17 cellular contexts compared by ENCODE assay signal in genomic region chr2:191188550-191189093, GRCh38. TPM values are rescaled to one million over a fixed set of nuclear protein-coding genes. Genes with fewer than 3 reads are reported as not detected.
DNase-seq lines count a peak whose midpoint lies in the region; ATAC-seq, FAIRE-seq and TF ChIP-seq lines count a peak whose summit lies in the region.
"Had no signal": no experiment of that assay in that cellular context is flagged by ENCODE, and none has a peak within 500 bp of the region (broad histone marks: within the 10 kb centered on the region; RNA-seq: fewer than 3 reads in every experiment).

No MANE protein-coding gene starts in this region.

- no peaks in the 10 kb centered on the region for H3K9me3 Mint-ChIP-seq in activated T-helper 17 cell treated with anti-CD3 and anti-CD28 coated beads, Interleukin-2, amount 50 U/mL, for 72 hours
- peaks cover 11 to 15% of the 10 kb centered on the region in 2 donors for H3K9me3 Mint-ChIP-seq in stimulated activated naive CD8-positive, alpha-beta T cell treated with anti-CD3 and anti-CD28 coated beads, Interleukin-15, amount 100 ng/mL, for 72 hours

- H3K9me3 ChIP-seq in HepG2 (ENCODE audit: low read length) (peaks cover 6% of the 10 kb centered on the region; the same call in 1 of the 2 replicates), right lobe of liver (no peaks in the 10 kb centered on the region)
- H3K9me3 ChIP-seq: Caco-2, mucosa of descending colon, upper lobe of right lung had no signal

- TF ChIP-seq CTCF in HepG2 (CRISPR knock-in tag; IDR thresholded peaks at IDR 0.05) (no peak), right lobe of liver (IDR thresholded peaks at IDR 0.05) (no peak)

- H3K27me3 ChIP-seq in HepG2 (ENCODE audit: control insufficient read depth in 1 of 2, insufficient read depth in 2 of 2, low read length in 2 of 2) (no peaks in the 10 kb centered on the region), right lobe of liver (no peaks in the 10 kb centered on the region)
- H3K27me3 ChIP-seq: upper lobe of right lung had no signal

- TF ChIP-seq POLR2A in HepG2 (IDR thresholded peaks at IDR 0.05; ENCODE audit: insufficient read depth in 1 of 2, low read depth in 2 of 2, low read length in 2 of 2) (no peak), right lobe of liver (IDR thresholded peaks at IDR 0.05) (no peak)

- no peak for TF ChIP-seq EP300 in HepG2 (IDR thresholded peaks at IDR 0.05; ENCODE audit: low read depth in 2 of 2, low read length in 2 of 2)
- TF ChIP-seq EP300 in HepG2 (CRISPR knock-in tag; IDR thresholded peaks at IDR 0.05; ENCODE audit: borderline replicate concordance): no peak

- peak overlapping the region; percentile 17 for H3K27ac Mint-ChIP-seq in activated T-helper 17 cell treated with anti-CD3 and anti-CD28 coated beads, Interleukin-2, amount 50 U/mL, for 72 hours
- peak overlapping the region; percentile 81 to 88 for H3K27ac Mint-ChIP-seq in stimulated activated naive CD8-positive, alpha-beta T cell treated with anti-CD3 and anti-CD28 coated beads, Interleukin-15, amount 100 ng/mL, for 72 hours

- POLR2A ChIA-PET in HepG2 (lab: Yijun Ruan, JAX): no interaction called here

- no peak for DNase-seq in HepG2 (ENCODE audit: low spot score)
- no peak for DNase-seq in right lobe of liver
- DNase-seq in Jurkat, Clone E6-1 (ENCODE audit: low read depth, low spot score): peak; percentile 33
- no peak for DNase-seq in stimulated activated naive CD8-positive, alpha-beta T cell treated with anti-CD3 and anti-CD28 coated beads, Interleukin-15, amount 100 ng/mL, for 72 hours
- DNase-seq: activated T-cell treated with anti-CD3 and anti-CD28 coated beads, Interleukin-2, amount 50 U/mL, for 4 hours; Caco-2; EL; HCEC 1CT; mucosa of descending colon; NCI-H2107; NCI-H748 treated with DMSO at 0.1 percent for 48 hours; OCI-M1; stimulated activated CD4-positive, alpha-beta T cell treated with anti-CD3 and anti-CD28 coated beads, Interleukin-4, amount 100 ng/mL, for 1 hour; upper lobe of right lung had no signal

- H3K4me2 ChIP-seq in HepG2 (ENCODE audit: low read depth, low read length): peak overlapping the region; percentile 46

- no peak overlapping the region for H3K9ac ChIP-seq in HepG2 (ENCODE audit: insufficient read depth, low read depth, low read length)

- no peaks in the 10 kb centered on the region for H3K27me3 Mint-ChIP-seq in activated T-helper 17 cell treated with anti-CD3 and anti-CD28 coated beads, Interleukin-2, amount 50 U/mL, for 72 hours
- no peaks in the 10 kb centered on the region for H3K27me3 Mint-ChIP-seq in stimulated activated naive CD8-positive, alpha-beta T cell treated with anti-CD3 and anti-CD28 coated beads, Interleukin-15, amount 100 ng/mL, for 72 hours

- H3K4me1 ChIP-seq in HepG2 (ENCODE audit: insufficient read depth, low read length) (0 out of 2 replicates have a peak, but pooled peaks cover 12% of the 10 kb centered on the region), right lobe of liver (peaks cover 0 to 35% (median 4%) of the 10 kb centered on the region in 4 donors)
- H3K4me1 ChIP-seq: upper lobe of right lung had no signal

- no peaks in the 10 kb centered on the region for H4K20me1 ChIP-seq in HepG2 (ENCODE audit: insufficient read depth, low read length)

- H3K36me3 ChIP-seq in HepG2 (replicated peaks in 1 of 2; ENCODE audit: control insufficient read depth in 1 of 2, insufficient read depth in 2 of 2, low read length in 2 of 2): no peaks in the 10 kb centered on the region
- no peaks in the 10 kb centered on the region for H3K36me3 ChIP-seq in right lobe of liver
- H3K36me3 ChIP-seq: upper lobe of right lung had no signal

- intact Hi-C loops in HepG2 (cut with micrococcal nuclease; ENCODE audit: unreplicated experiment) (no loop called here), right lobe of liver (cut with DNase I) (no loop called here)

- no peak overlapping the region for H2AFZ ChIP-seq in HepG2 (ENCODE audit: low read length)

- CTCF ChIA-PET in HepG2 (lab: Yijun Ruan, JAX; ENCODE audit: low intra/inter-chr PET ratio, low total read pairs): no interaction called here

- WGBS in HepG2 (ENCODE audit: low lambda C conversion rate): 40% methylated on average over 3 of the region's 3 CpGs
- 72% methylated on average over 3 of the region's 3 CpGs for WGBS in right lobe of liver (ENCODE audit: insufficient coverage, low coverage, low lambda C conversion rate, missing lambda C conversion rate)

- H3K27ac ChIP-seq in HepG2 (ENCODE audit: extremely low read length, insufficient read depth, low read length) (no peak overlapping the region), right lobe of liver (peak overlapping the region in 1 of 3 donors; percentile 6)
- H3K27ac ChIP-seq: upper lobe of right lung had no signal

- no peak for ATAC-seq in HepG2
- no peak for ATAC-seq in right lobe of liver
- no peak for ATAC-seq in activated T-helper 17 cell treated with anti-CD3 and anti-CD28 coated beads, Interleukin-2, amount 50 U/mL, for 72 hours (replicated peaks)
- no peak for ATAC-seq in stimulated activated naive CD8-positive, alpha-beta T cell treated with anti-CD3 and anti-CD28 coated beads, Interleukin-15, amount 100 ng/mL, for 72 hours
- ATAC-seq in HG02610 (IDR thresholded peaks at IDR 0.05; ENCODE audit: unreplicated experiment): no peak
- no peak for ATAC-seq in HG03469 (IDR thresholded peaks at IDR 0.05; ENCODE audit: unreplicated experiment)
- ATAC-seq: mucosa of descending colon, upper lobe of right lung had no signal

- no peak for TF ChIP-seq RAD21 in HepG2 (CRISPR knock-in tag; IDR thresholded peaks at IDR 0.05)

- peak overlapping the region; percentile 60 for H3K4me3 Mint-ChIP-seq in activated T-helper 17 cell treated with anti-CD3 and anti-CD28 coated beads, Interleukin-2, amount 50 U/mL, for 72 hours
- peak overlapping the region; percentile 22 to 42 for H3K4me3 Mint-ChIP-seq in stimulated activated naive CD8-positive, alpha-beta T cell treated with anti-CD3 and anti-CD28 coated beads, Interleukin-15, amount 100 ng/mL, for 72 hours

- no peak for FAIRE-seq in HepG2 (lab: Jason Lieb, UNC)

- BruUV-seq in HepG2 (replicated peaks; lab: Mats Ljungman, UMichigan): no TSS peak

- H3K36me3 Mint-ChIP-seq in activated T-helper 17 cell treated with anti-CD3 and anti-CD28 coated beads, Interleukin-2, amount 50 U/mL, for 72 hours (ENCODE audit: low read depth): no peaks in the 10 kb centered on the region

- in situ Hi-C loops in HepG2 (cut with HindIII; ENCODE audit: extremely low pct_ligation_motif_present, low pct_unique_long_range_greater_than_20kb): no loop called here

- H3K4me3 ChIP-seq in HepG2 (replicated peaks in 1 of 3; ENCODE audit: insufficient read depth in 1 of 3, low read depth in 2 of 3, low read length in 3 of 3) (no peak overlapping the region), right lobe of liver (no peak overlapping the region)
- no peak overlapping the region for H3K4me3 ChIP-seq in Jurkat, Clone E6-1 (ENCODE audit: low read length)
- H3K4me3 ChIP-seq: mucosa of descending colon, upper lobe of right lung had no signal

- H3K79me2 ChIP-seq in HepG2 (ENCODE audit: insufficient read depth, low read length): no peaks in the 10 kb centered on the region

- peaks cover 12% of the 10 kb centered on the region for H3K4me1 Mint-ChIP-seq in activated T-helper 17 cell treated with anti-CD3 and anti-CD28 coated beads, Interleukin-2, amount 50 U/mL, for 72 hours
- peaks cover 72% of the 10 kb centered on the region for H3K4me1 Mint-ChIP-seq in stimulated activated naive CD8-positive, alpha-beta T cell treated with anti-CD3 and anti-CD28 coated beads, Interleukin-15, amount 100 ng/mL, for 72 hours

RNA-seq across cellular contexts. Expression of gene STAT4, which starts 37.8 kb away (rescaled TPM):
- not detected in 2 replicates for total RNA-seq in HepG2 (2016; rRNA removed; fragmentation: Illumina TruSeq; extraction: Trizol)
- not detected in 2 replicates for total RNA-seq in HepG2 (2016; cell fraction: cytosol; rRNA removed; fragmentation: Illumina TruSeq; extraction: Trizol; ENCODE audit: low read depth)
- 0.09 TPM in 1 of 2 replicates, not detected in the other for total RNA-seq in HepG2 (2016; cell fraction: insoluble cytoplasmic fraction; rRNA removed; fragmentation: Illumina TruSeq; extraction: Trizol)
- total RNA-seq in HepG2 (2016; cell fraction: membrane; rRNA removed; fragmentation: Illumina TruSeq; extraction: Trizol): 0.09 TPM in 1 of 2 replicates, not detected in the other
- 0.43 TPM in 1 of 2 replicates, not detected in the other for total RNA-seq in HepG2 (2016; cell fraction: nucleus; rRNA removed; fragmentation: Illumina TruSeq; extraction: Trizol)
- polyA plus RNA-seq in HepG2 (2011; rRNA removed): 0.37 and 0.40 TPM in 2 replicates
- polyA plus RNA-seq in HepG2 (2011; cell fraction: cytosol; rRNA removed): 0.14 and 0.19 TPM in 2 replicates
- polyA plus RNA-seq in HepG2 (2011; cell fraction: nucleus; rRNA removed): 1.0 and 1.4 TPM in 2 replicates
- 0.20 and 0.23 TPM in 2 replicates for polyA plus RNA-seq in HepG2 (2012)
- not detected in 2 replicates for polyA plus RNA-seq in HepG2 (2016; cell fraction: cytosol; fragmentation: Illumina TruSeq; extraction: Trizol; ENCODE audit: low read depth)
- polyA plus RNA-seq in HepG2 (2016; cell fraction: insoluble cytoplasmic fraction; fragmentation: Illumina TruSeq; extraction: Trizol; ENCODE audit: low read depth): not detected in 2 replicates
- polyA plus RNA-seq in HepG2 (2016; cell fraction: membrane; fragmentation: Illumina TruSeq; extraction: Trizol; ENCODE audit: low read depth): not detected in 2 replicates
- 0.16 and 0.21 TPM in 2 replicates for polyA plus RNA-seq in HepG2 (2016; cell fraction: nucleus; fragmentation: Illumina TruSeq; extraction: Trizol; ENCODE audit: insufficient read depth, low read depth)
- polyA minus RNA-seq in HepG2 (2011; rRNA and poly(A)+ RNA removed; ENCODE audit: low replicate concordance): 0.50 and 0.63 TPM in 2 replicates
- 0.30 TPM in 1 of 2 replicates, not detected in the other for polyA minus RNA-seq in HepG2 (2011; cell fraction: cytosol; rRNA and poly(A)+ RNA removed)
- polyA minus RNA-seq in HepG2 (2011; cell fraction: nucleus; rRNA and poly(A)+ RNA removed): 3.6 and 4.0 TPM in 2 replicates
- total RNA-seq in right lobe of liver: 1 to 10 TPM in 5 of 6 experiments, under 1 TPM in 1; 0.90 to 6.1 (median 3.2) TPM
- polyA plus RNA-seq in Jurkat, Clone E6-1 (2012; ENCODE audit: insufficient read depth, insufficient read length): 1.8 TPM
- 10 to 100 TPM; 38.0 to 51.7 TPM for total RNA-seq in activated T-helper 17 cell treated with anti-CD3 and anti-CD28 coated beads, Interleukin-2, amount 50 U/mL, for 72 hours

RNA-seq across cellular contexts. Expression of gene MYO1B, which starts 56.6 kb away (rescaled TPM):
- 89.8 and 134 TPM in 2 replicates for total RNA-seq in HepG2 (2016; rRNA removed; fragmentation: Illumina TruSeq; extraction: Trizol)
- 6.6 and 8.5 TPM in 2 replicates for total RNA-seq in HepG2 (2016; cell fraction: cytosol; rRNA removed; fragmentation: Illumina TruSeq; extraction: Trizol; ENCODE audit: low read depth)
- 89.7 and 128 TPM in 2 replicates for total RNA-seq in HepG2 (2016; cell fraction: insoluble cytoplasmic fraction; rRNA removed; fragmentation: Illumina TruSeq; extraction: Trizol)
- 27.4 and 29.4 TPM in 2 replicates for total RNA-seq in HepG2 (2016; cell fraction: membrane; rRNA removed; fragmentation: Illumina TruSeq; extraction: Trizol)
- 108 and 113 TPM in 2 replicates for total RNA-seq in HepG2 (2016; cell fraction: nucleus; rRNA removed; fragmentation: Illumina TruSeq; extraction: Trizol)
- 29.5 and 36.9 TPM in 2 replicates for polyA plus RNA-seq in HepG2 (2011; rRNA removed)
- polyA plus RNA-seq in HepG2 (2011; cell fraction: cytosol; rRNA removed): 14.6 and 19.2 TPM in 2 replicates
- 34.7 and 34.9 TPM in 2 replicates for polyA plus RNA-seq in HepG2 (2011; cell fraction: nucleus; rRNA removed)
- 29.4 and 36.8 TPM in 2 replicates for polyA plus RNA-seq in HepG2 (2012)
- polyA plus RNA-seq in HepG2 (2016; cell fraction: cytosol; fragmentation: Illumina TruSeq; extraction: Trizol; ENCODE audit: low read depth): 2.2 and 2.6 TPM in 2 replicates
- polyA plus RNA-seq in HepG2 (2016; cell fraction: insoluble cytoplasmic fraction; fragmentation: Illumina TruSeq; extraction: Trizol; ENCODE audit: low read depth): 101 and 106 TPM in 2 replicates
- 8.4 and 10.5 TPM in 2 replicates for polyA plus RNA-seq in HepG2 (2016; cell fraction: membrane; fragmentation: Illumina TruSeq; extraction: Trizol; ENCODE audit: low read depth)
- polyA plus RNA-seq in HepG2 (2016; cell fraction: nucleus; fragmentation: Illumina TruSeq; extraction: Trizol; ENCODE audit: insufficient read depth, low read depth): 79.1 and 80.1 TPM in 2 replicates
- 12.3 and 50.8 TPM in 2 replicates for polyA minus RNA-seq in HepG2 (2011; rRNA and poly(A)+ RNA removed; ENCODE audit: low replicate concordance)
- polyA minus RNA-seq in HepG2 (2011; cell fraction: cytosol; rRNA and poly(A)+ RNA removed): 45.9 and 51.5 TPM in 2 replicates
- 155 and 169 TPM in 2 replicates for polyA minus RNA-seq in HepG2 (2011; cell fraction: nucleus; rRNA and poly(A)+ RNA removed)
- total RNA-seq in right lobe of liver: 100 to 1,000 TPM; 171 to 273 (median 221) TPM
- 30.4 TPM for polyA plus RNA-seq in Jurkat, Clone E6-1 (2012; ENCODE audit: insufficient read depth, insufficient read length)
- total RNA-seq in activated T-helper 17 cell treated with anti-CD3 and anti-CD28 coated beads, Interleukin-2, amount 50 U/mL, for 72 hours: 10 to 100 TPM in 1 of 2 donors, 1 to 10 TPM in 1; 2.4 to 28.5 TPM

Comparison
In these comparisons a context has a peak if more than half of its experiments do, and no peak if none do; other contexts are left out.
1. RNA of gene STAT4, which starts 37.8 kb away (total RNA-seq): 38.0 to 51.7 TPM in activated T-helper 17 cell treated with anti-CD3 and anti-CD28 coated beads, Interleukin-2, amount 50 U/mL, for 72 hours; 0.90 to 6.1 TPM in right lobe of liver and 0.09 to 0.43 TPM in HepG2; every median in the first group is over 4 times any median in the second.